27 cellular contexts compared by ENCODE assay signal in the genomic region with DNA sequence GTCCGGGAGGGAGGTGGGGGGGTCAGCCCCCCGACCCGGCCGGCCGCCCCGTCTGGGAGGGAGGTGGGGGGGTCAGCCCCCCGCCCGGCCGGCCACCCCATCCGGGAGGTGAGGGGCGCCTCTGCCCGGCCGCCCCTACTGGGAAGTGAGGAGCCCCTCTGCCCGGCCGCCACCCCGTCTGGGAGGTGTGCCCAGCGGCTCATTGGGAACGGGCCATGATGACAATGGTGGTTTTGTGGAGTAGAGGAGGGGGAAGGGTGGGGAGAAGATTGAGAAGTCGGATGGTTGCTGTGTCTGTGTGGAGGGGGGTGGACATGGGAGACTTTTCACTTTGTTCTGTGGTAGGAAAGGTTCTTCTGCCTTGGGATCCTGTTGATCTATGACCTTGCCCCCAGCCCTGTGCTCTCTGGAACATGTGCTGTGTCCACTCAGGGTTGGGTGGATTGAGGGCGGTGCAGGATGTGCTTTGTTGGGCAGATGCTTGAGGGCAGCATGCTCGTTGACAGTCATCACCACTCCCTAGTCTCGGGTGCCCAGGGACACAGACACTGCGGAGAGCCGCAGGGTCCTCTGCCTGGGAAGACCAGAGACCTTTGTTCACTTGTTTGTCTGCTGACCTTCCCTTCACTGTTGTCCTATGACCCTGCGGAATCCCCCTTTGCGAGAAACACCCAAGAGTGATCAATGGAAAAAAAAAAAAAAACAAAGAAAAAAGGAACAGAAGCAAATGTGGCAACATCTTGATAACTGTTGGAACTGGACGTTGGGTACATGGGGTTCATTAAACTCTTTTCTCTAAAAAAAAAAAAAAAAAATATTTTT. TPM values are rescaled to one million over a fixed set of nuclear protein-coding genes. Genes with fewer than 3 reads are reported as not detected.
"Had no signal": no experiment of that assay in that cellular context is flagged by ENCODE, and none has a peak within 500 bp of the region (broad histone marks: within the 10 kb centered on the region; RNA-seq: fewer than 3 reads in every experiment).

No MANE protein-coding gene starts in this region.

- H2AFZ ChIP-seq: PC-9 had no signal

- DNase-seq: activated CD4-positive, alpha-beta T cell treated with anti-CD3 and anti-CD28 coated beads for 36 hours; activated CD4-positive, alpha-beta T cell treated with anti-CD3 and anti-CD28 coated beads, Interleukin-2, amount 10 ng/mL, durations not matched to agents 7 days and 5 days; activated CD4-positive, alpha-beta T cell treated with anti-CD3 and anti-CD28 coated beads, Interleukin-2, amount 50 U/mL, for 48 hours; activated CD8-positive, alpha-beta T cell treated with anti-CD3 and anti-CD28 coated beads, Interleukin-2, amount 10 ng/mL, durations not matched to agents 7 days and 5 days; activated gamma-delta T cell; activated naive CD4-positive, alpha-beta T cell treated with Interleukin-2 at 50 U/mL for 16 hours; activated naive CD8-positive, alpha-beta T cell treated with anti-CD3 and anti-CD28 coated beads, Interleukin-2, amount 10 ng/mL, durations not matched to agents 7 days and 5 days; activated T-cell treated with anti-CD3 and anti-CD28 coated beads, Interleukin-2, amount 50 U/mL, for 24 hours; NCI-H1417; NCI-H146; NCI-H187; NCI-H2107; NCI-H510A; NCI-H526; NCI-H748 treated with DMSO at 0.1 percent for 48 hours; NK-92 treated with Interleukin-12 subunit alpha and Interleukin-12 subunit beta, amount 100 ng/mL, for 24 hours; PC-9; SJCRH30; T1000 had no signal

- H3K27ac ChIP-seq: ascending aorta, cardiac muscle cell, PC-9, SJCRH30, SK-N-MC had no signal

- H3K4me1 ChIP-seq: SJCRH30 had no signal

- H3K27me3 Mint-ChIP-seq: activated CD4-positive, alpha-beta T cell treated with anti-CD3 and anti-CD28 coated beads for 36 hours; activated CD4-positive, alpha-beta T cell treated with anti-CD3 and anti-CD28 coated beads, Interleukin-2, amount 10 ng/mL, durations not matched to agents 7 days and 5 days; activated naive CD4-positive, alpha-beta T cell treated with anti-CD3 and anti-CD28 coated beads, Interleukin-2, amount 50 U/mL, for 24 hours; activated naive CD8-positive, alpha-beta T cell treated with anti-CD3 and anti-CD28 coated beads, Interleukin-2, amount 10 ng/mL, durations not matched to agents 7 days and 5 days; activated T-cell treated with anti-CD3 and anti-CD28 coated beads, Interleukin-2, amount 50 U/mL, for 24 hours; central memory CD8-positive, alpha-beta T cell had no signal

- H3K4me1 Mint-ChIP-seq: activated CD4-positive, alpha-beta T cell treated with anti-CD3 and anti-CD28 coated beads for 36 hours; activated CD4-positive, alpha-beta T cell treated with anti-CD3 and anti-CD28 coated beads, Interleukin-2, amount 10 ng/mL, durations not matched to agents 7 days and 5 days; activated naive CD4-positive, alpha-beta T cell treated with anti-CD3 and anti-CD28 coated beads, Interleukin-2, amount 50 U/mL, for 24 hours; activated naive CD8-positive, alpha-beta T cell treated with anti-CD3 and anti-CD28 coated beads, Interleukin-2, amount 10 ng/mL, durations not matched to agents 7 days and 5 days; central memory CD8-positive, alpha-beta T cell had no signal

- H3K36me3 ChIP-seq: cardiac muscle cell, SJCRH30 had no signal

- H3K9me3 ChIP-seq: ascending aorta, SJCRH30 had no signal

- H3K9me3 Mint-ChIP-seq: activated naive CD4-positive, alpha-beta T cell treated with anti-CD3 and anti-CD28 coated beads, Interleukin-2, amount 50 U/mL, for 24 hours; activated T-cell treated with anti-CD3 and anti-CD28 coated beads, Interleukin-2, amount 50 U/mL, for 24 hours; central memory CD8-positive, alpha-beta T cell had no signal

- H3K4me3 Mint-ChIP-seq: activated CD4-positive, alpha-beta T cell treated with anti-CD3 and anti-CD28 coated beads for 36 hours; activated CD4-positive, alpha-beta T cell treated with anti-CD3 and anti-CD28 coated beads, Interleukin-2, amount 10 ng/mL, durations not matched to agents 7 days and 5 days; activated CD8-positive, alpha-beta T cell treated with anti-CD3 and anti-CD28 coated beads, Interleukin-2, amount 10 ng/mL, durations not matched to agents 7 days and 5 days; activated naive CD4-positive, alpha-beta T cell treated with anti-CD3 and anti-CD28 coated beads, Interleukin-2, amount 50 U/mL, for 24 hours; activated naive CD8-positive, alpha-beta T cell treated with anti-CD3 and anti-CD28 coated beads, Interleukin-2, amount 10 ng/mL, durations not matched to agents 7 days and 5 days; activated T-cell treated with anti-CD3 and anti-CD28 coated beads, Interleukin-2, amount 50 U/mL, for 24 hours; central memory CD8-positive, alpha-beta T cell had no signal

- H3K4me2 ChIP-seq: PC-9 had no signal

- H3K27ac Mint-ChIP-seq: activated CD4-positive, alpha-beta T cell treated with anti-CD3 and anti-CD28 coated beads for 36 hours; activated CD4-positive, alpha-beta T cell treated with anti-CD3 and anti-CD28 coated beads, Interleukin-2, amount 10 ng/mL, durations not matched to agents 7 days and 5 days; activated CD8-positive, alpha-beta T cell treated with anti-CD3 and anti-CD28 coated beads, Interleukin-2, amount 10 ng/mL, durations not matched to agents 7 days and 5 days; activated naive CD4-positive, alpha-beta T cell treated with anti-CD3 and anti-CD28 coated beads, Interleukin-2, amount 50 U/mL, for 24 hours; activated naive CD8-positive, alpha-beta T cell treated with anti-CD3 and anti-CD28 coated beads, Interleukin-2, amount 10 ng/mL, durations not matched to agents 7 days and 5 days; activated T-cell treated with anti-CD3 and anti-CD28 coated beads, Interleukin-2, amount 50 U/mL, for 24 hours; activated T-helper 2 cell treated with anti-CD3 and anti-CD28 coated beads, Interferon-gamma antibody, Interleukin-2, Interleukin-4, amounts not matched to agents 10 μg/mL and 5 μg/mL and 100 μg/mL, durations not matched to agents 14 hours and 24 hours and 36 hours had no signal

- H3K4me3 ChIP-seq: ascending aorta, cardiac muscle cell, PC-9, SJCRH30, SK-N-MC had no signal

- ATAC-seq: activated CD4-positive, alpha-beta T cell treated with anti-CD3 and anti-CD28 coated beads for 36 hours; activated CD4-positive, CD25-positive, alpha-beta regulatory T cell treated with anti-CD3 and anti-CD28 coated beads, Interleukin-2, amount 50 U/mL, for 24 hours; activated CD8-positive, alpha-beta T cell treated with anti-CD3 and anti-CD28 coated beads, Interleukin-2, amount 10 ng/mL, durations not matched to agents 7 days and 5 days had no signal

RNA-seq across cellular contexts. Expression of a gene that starts 35.1 kb away (rescaled TPM):
- total RNA-seq: M059J had no signal
